In the genomic region with DNA sequence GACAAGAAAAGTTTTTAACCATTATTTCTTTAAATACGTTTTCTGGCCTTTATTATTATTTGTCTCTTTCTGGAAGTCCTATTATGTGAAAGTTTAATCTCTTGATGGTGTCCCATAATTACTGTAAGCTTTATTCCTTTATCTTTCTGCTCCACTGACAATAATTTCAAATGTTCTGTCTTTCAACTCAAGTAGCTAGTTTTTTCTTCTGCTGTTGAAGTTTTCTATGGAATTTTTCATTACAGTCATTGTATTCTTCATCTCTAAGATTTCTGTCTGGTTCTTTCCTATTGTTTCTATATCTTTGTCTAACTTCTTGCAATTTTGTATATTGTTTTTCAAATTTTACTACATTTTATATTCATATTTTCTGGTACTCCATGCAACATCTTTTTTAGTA, we compare ENCODE assay signal across 31 cellular contexts.
"Had no signal": no experiment of that assay in that cellular context is flagged by ENCODE, and none has a peak within 500 bp of the region (broad histone marks: within the 10 kb centered on the region; RNA-seq: fewer than 3 reads in every experiment).

No MANE protein-coding gene starts in this region.

- H3K4me3 Mint-ChIP-seq: activated B cell treated with CpG ODN at 0.5 μM for 24 hours; activated CD8-positive, alpha-beta T cell treated with anti-CD3 and anti-CD28 coated beads for 36 hours; activated naive CD8-positive, alpha-beta T cell; activated T-cell treated with anti-CD3 and anti-CD28 coated beads, Interleukin-2, amount 50 U/mL, for 4 hours; activated T-helper 17 cell treated with anti-CD3 and anti-CD28 coated beads, Interleukin-2, amount 50 U/mL, for 72 hours; dendritic cell treated with granulocyte-macrophage colony-stimulating factor and Interleukin-4, amounts not matched to agents 40 ng/mL and 50 ng/mL, for 4 days; endodermal cell; T-helper 1 cell treated with Interleukin-12 subunit alpha and Interleukin-12 subunit beta and Interleukin-4 antibody, amounts not matched to agents 30 μg/mL and 1 μg/mL, for 36 hours had no signal

- H3K9me3 ChIP-seq: body of pancreas, gastrocnemius medialis had no signal

- DNase-seq: activated B cell treated with CpG ODN at 0.5 μM for 24 hours; activated CD4-positive, alpha-beta T cell treated with anti-CD3 and anti-CD28 coated beads for 48 hours; activated CD4-positive, alpha-beta T cell treated with anti-CD3 and anti-CD28 coated beads, Interleukin-2, amount 50 U/mL, for 1 hour; activated CD4-positive, alpha-beta T cell treated with anti-CD3 and anti-CD28 coated beads, Interleukin-2, amount 50 U/mL, for 48 hours; activated CD8-positive, alpha-beta memory T cell treated with anti-CD3 and anti-CD28 coated beads for 24 hours; activated CD8-positive, alpha-beta T cell treated with anti-CD3 and anti-CD28 coated beads for 36 hours; activated effector memory CD4-positive, alpha-beta T cell treated with Interleukin-2 at 50 U/mL for 16 hours; activated gamma-delta T cell treated with Interleukin-2 at 50 U/mL for 16 hours; activated naive CD4-positive, alpha-beta T cell treated with anti-CD3 and anti-CD28 coated beads, Interleukin-2, amount 50 U/mL, for 16 hours; activated naive CD4-positive, alpha-beta T cell treated with Interleukin-2 at 50 U/mL for 16 hours; activated T-cell treated with anti-CD3 and anti-CD28 coated beads, Interleukin-2, amount 50 U/mL, for 4 hours; amygdala; aorta; body of pancreas; caudate nucleus; dorsolateral prefrontal cortex; effector memory CD4-positive, alpha-beta T cell; endodermal cell; foreskin keratinocyte; gastrocnemius medialis; glutamatergic neuron; heart left ventricle; T-helper 9 cell; WERI-Rb-1 had no signal

- H3K27ac ChIP-seq: body of pancreas, coronary artery, dorsolateral prefrontal cortex, foreskin keratinocyte, gastrocnemius medialis, heart left ventricle, WERI-Rb-1 had no signal

- H3K4me1 ChIP-seq: body of pancreas, foreskin keratinocyte, gastrocnemius medialis, heart left ventricle had no signal

- H3K4me3 ChIP-seq: body of pancreas, coronary artery, dorsolateral prefrontal cortex, gastrocnemius medialis, heart left ventricle had no signal

- ATAC-seq: activated CD4-positive, CD25-positive, alpha-beta regulatory T cell treated with anti-CD3 and anti-CD28 coated beads, Interleukin-2, amount 50 U/mL, for 24 hours; activated CD8-positive, alpha-beta T cell treated with anti-CD3 and anti-CD28 coated beads for 36 hours; activated T-cell treated with anti-CD3 and anti-CD28 coated beads, Interleukin-2, amount 50 U/mL, for 4 hours; activated T-helper 17 cell treated with anti-CD3 and anti-CD28 coated beads, Interleukin-2, amount 50 U/mL, for 72 hours; body of pancreas; esophagus mucosa; foreskin keratinocyte; gastrocnemius medialis; heart left ventricle had no signal

- H3K27me3 ChIP-seq: body of pancreas, dorsolateral prefrontal cortex, foreskin keratinocyte, gastrocnemius medialis, heart left ventricle had no signal

- H3K27ac Mint-ChIP-seq: activated B cell treated with CpG ODN at 0.5 μM for 24 hours; activated CD8-positive, alpha-beta T cell treated with anti-CD3 and anti-CD28 coated beads for 36 hours; activated naive CD8-positive, alpha-beta T cell; activated T-helper 17 cell treated with anti-CD3 and anti-CD28 coated beads, Interleukin-2, amount 50 U/mL, for 72 hours; dendritic cell treated with granulocyte-macrophage colony-stimulating factor and Interleukin-4, amounts not matched to agents 40 ng/mL and 50 ng/mL, for 4 days; endodermal cell; T-helper 1 cell treated with Interleukin-12 subunit alpha and Interleukin-12 subunit beta and Interleukin-4 antibody, amounts not matched to agents 30 μg/mL and 1 μg/mL, for 36 hours had no signal

- H3K27me3 Mint-ChIP-seq: activated B cell treated with CpG ODN at 0.5 μM for 24 hours; activated CD8-positive, alpha-beta T cell treated with anti-CD3 and anti-CD28 coated beads for 36 hours; activated naive CD8-positive, alpha-beta T cell; activated T-helper 17 cell treated with anti-CD3 and anti-CD28 coated beads, Interleukin-2, amount 50 U/mL, for 72 hours; dendritic cell treated with granulocyte-macrophage colony-stimulating factor and Interleukin-4, amounts not matched to agents 40 ng/mL and 50 ng/mL, for 4 days had no signal

- H3K36me3 Mint-ChIP-seq: activated naive CD8-positive, alpha-beta T cell had no signal

- H3K4me1 Mint-ChIP-seq: activated B cell treated with CpG ODN at 0.5 μM for 24 hours; activated T-helper 17 cell treated with anti-CD3 and anti-CD28 coated beads, Interleukin-2, amount 50 U/mL, for 72 hours had no signal

- H3K36me3 ChIP-seq: gastrocnemius medialis, heart left ventricle, WERI-Rb-1 had no signal
